Comparison of ENCODE assay signal across 8 cellular contexts in the genomic region with DNA sequence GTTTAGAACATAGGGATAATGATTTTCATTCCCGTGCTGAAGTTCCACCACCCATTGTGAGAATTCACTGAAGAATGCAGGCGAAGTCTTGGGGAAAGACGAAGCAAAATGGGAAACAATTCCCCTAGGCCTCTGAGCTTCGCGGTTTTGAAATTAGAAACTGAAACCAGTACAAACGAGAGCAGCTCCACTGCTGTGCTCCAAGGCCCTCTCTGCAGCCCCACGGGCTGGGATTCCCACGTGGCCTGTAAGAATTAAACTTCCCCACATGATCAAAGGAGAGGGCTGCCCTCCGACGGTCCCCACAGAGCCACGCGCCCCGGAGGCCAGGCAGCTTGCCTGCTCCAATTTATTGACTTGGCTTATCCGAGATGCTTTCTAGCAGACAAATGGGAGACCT.
DNase-seq lines count a peak whose midpoint lies in the region; ATAC-seq, FAIRE-seq and TF ChIP-seq lines count a peak whose summit lies in the region.

No MANE protein-coding gene starts in this region.

- WGBS in thyroid gland, 2 donors = 50 to 56% methylated on average over 14 of the region's 14 CpGs

- DNase-seq in NCI-H524 (lab: John Stamatoyannopoulos, UW) (peak; percentile 7 to 31), NCI-H524 treated with DMSO at 0.1 percent for 48 hours (lab: John Stamatoyannopoulos, UW) (no peak), ascending aorta (ENCODE audit: low spot score in 2 of 2) (no peak), kidney (peak; percentile 86), thyroid gland (peak; percentile 4 to 12), SK-N-DZ (ENCODE audit: low spot score) (no peak), NCI-H2029 (lab: John Stamatoyannopoulos, UW) (no peak)

- no peak for TF ChIP-seq POLR2A in thyroid gland (IDR thresholded peaks at IDR 0.05)

- TF ChIP-seq CTCF in ascending aorta (IDR thresholded peaks at IDR 0.05) (no peak), kidney (IDR thresholded peaks at IDR 0.05; ENCODE audit: borderline replicate concordance, extremely low read depth, insufficient read depth) (no peak), thyroid gland (IDR thresholded peaks at IDR 0.05) (peak in 1 of 6 experiments; percentile 2)

- H3K4me3 ChIP-seq in ascending aorta = peak overlapping the region; percentile 14 to 18
- peak overlapping the region in 1 of 2 donors; percentile 33 for H3K4me3 ChIP-seq in kidney (ENCODE audit: low read length in 2 of 2)
- no peak overlapping the region for H3K4me3 ChIP-seq in thyroid gland (replicated peaks in 1 of 3)

- no peak for FAIRE-seq in kidney (lab: Jason Lieb, UNC)

- no peak for ATAC-seq in GM18519 (IDR thresholded peaks at IDR 0.05; ENCODE audit: low FRiP score, unreplicated experiment)

- H3K36me3 ChIP-seq in ascending aorta = no peaks in the 10 kb centered on the region
- no peaks in the 10 kb centered on the region for H3K36me3 ChIP-seq in kidney (ENCODE audit: control insufficient read depth in 1 of 2, insufficient read depth in 2 of 2, low read length in 2 of 2)
- no peaks in the 10 kb centered on the region for H3K36me3 ChIP-seq in thyroid gland

- H3K9ac ChIP-seq in kidney (ENCODE audit: low read length in 2 of 2) = peak overlapping the region in 1 of 2 donors; percentile 44

- H3K27ac ChIP-seq in ascending aorta (peak overlapping the region; percentile 16 to 35), kidney (ENCODE audit: low read depth in 2 of 2, low read length in 2 of 2) (no peak overlapping the region), thyroid gland (no peak overlapping the region)

- intact Hi-C loops in ascending aorta (cut with DNase I) = no loop called here
- intact Hi-C loops in kidney (cut with DNase I) = no loop called here
- intact Hi-C loops in thyroid gland (cut with DNase I) = no loop called here

- H3K27me3 ChIP-seq in ascending aorta (no peaks in the 10 kb centered on the region), thyroid gland (no peaks in the 10 kb centered on the region)

- H3K4me1 ChIP-seq in ascending aorta (peaks cover 0 to under 1% of the 10 kb centered on the region in 2 donors), kidney (ENCODE audit: control insufficient read depth in 1 of 2, insufficient read depth in 1 of 2, low read depth in 1 of 2, low read length in 2 of 2) (peaks cover 0 to 2% of the 10 kb centered on the region in 2 donors), thyroid gland (no peaks in the 10 kb centered on the region)

- H3K9me3 ChIP-seq in ascending aorta (no peaks in the 10 kb centered on the region), kidney (ENCODE audit: control insufficient read depth in 1 of 2, low read length in 2 of 2) (no peaks in the 10 kb centered on the region), thyroid gland (no peaks in the 10 kb centered on the region)

Comparison
In these comparisons a context has a peak if more than half of its experiments do, and no peak if none do; other contexts are left out.
1. DNase-seq: peak in NCI-H524 (2 of 2), kidney (single experiment) and thyroid gland (2 of 2); none in NCI-H524 treated with DMSO at 0.1 percent for 48 hours (single experiment), ascending aorta (0 of 2), SK-N-DZ (single experiment) and NCI-H2029 (single experiment).
2. H3K27ac ChIP-seq: peak in ascending aorta (2 of 2); none in kidney (0 of 2) and thyroid gland (0 of 3).
3. H3K4me3 ChIP-seq: peak in ascending aorta (2 of 2); none in thyroid gland (0 of 3).